ENCODE assay signal across 16 cellular contexts in genomic region chr17:1025733-1026598, GRCh38. TPM values are rescaled to one million over a fixed set of nuclear protein-coding genes. Genes with fewer than 3 reads are reported as not detected.
DNase-seq lines count a peak whose midpoint lies in the region; ATAC-seq and TF ChIP-seq lines count a peak whose summit lies in the region.
"Had no signal": no experiment of that assay in that cellular context is flagged by ENCODE, and none has a peak within 500 bp of the region (broad histone marks: within the 10 kb centered on the region; RNA-seq: fewer than 3 reads in every experiment).

No MANE protein-coding gene starts in this region.

- H2BK12ac ChIP-seq in H9 (ENCODE audit: insufficient read length, low read depth, low read length): no peak overlapping the region

- no peak overlapping the region for H2AK5ac ChIP-seq in H9 (ENCODE audit: insufficient read length, low read length)

- H3K4me1 ChIP-seq in H9 (ENCODE audit: insufficient read depth, low read length) (no peaks in the 10 kb centered on the region), gastroesophageal sphincter (peaks cover 0 to 91% (median 31%) of the 10 kb centered on the region in 3 donors), rectal smooth muscle tissue (ENCODE audit: control insufficient read depth, insufficient read depth, low read length) (peaks cover 16% of the 10 kb centered on the region)

- no peak overlapping the region for H3T11ph ChIP-seq in H9 (ENCODE audit: low read length)

- peak overlapping the region in 2 of 3 experiments; percentile 8 to 64; a peak in 3 of 7 replicates for H3K27ac Mint-ChIP-seq in H9
- peak overlapping the region in 4 of 5 experiments; percentile 0 to 74 (median 50) for H3K27ac Mint-ChIP-seq in brain
- no peak overlapping the region for H3K27ac Mint-ChIP-seq in MCF 10A (ENCODE audit: low read depth, unreplicated experiment)

- no peak overlapping the region for H3K9ac ChIP-seq in H9 (ENCODE audit: extremely low read depth, insufficient read length, low read length)
- no peak overlapping the region for H3K9ac ChIP-seq in rectal smooth muscle tissue (ENCODE audit: low read length)
- H3K9ac ChIP-seq: BLaER1 treated with 17β-estradiol and CSF1 and Interleukin-3, amounts not matched to agents 10 nM and 100 nM; SK-N-SH had no signal

- no peak for TF ChIP-seq EP300 in gastroesophageal sphincter (IDR thresholded peaks at IDR 0.05)

- no peak overlapping the region for H3K27ac ChIP-seq in H9 (ENCODE audit: insufficient read length, low read depth, low read length)
- H3K27ac ChIP-seq in gastroesophageal sphincter: peak overlapping the region in 3 of 4 donors; percentile 43 to 88 (median 57)
- H3K27ac ChIP-seq in rectal smooth muscle tissue (ENCODE audit: low read depth, low read length): peak overlapping the region; percentile 7
- H3K27ac ChIP-seq: BLaER1 treated with 17β-estradiol and CSF1 and Interleukin-3, amounts not matched to agents 10 nM and 100 nM had no signal

- H3K4me3 Mint-ChIP-seq in H9 (no peak overlapping the region), brain (no peak overlapping the region), MCF 10A (ENCODE audit: unreplicated experiment) (no peak overlapping the region)

- H3K14ac ChIP-seq in H9 (ENCODE audit: insufficient read depth, low read length): no peak overlapping the region

- WGBS in H9 (ENCODE audit: extremely low coverage, insufficient read length, low lambda C conversion rate): no CpG with 5 or more reads among the region's 30 CpGs
- 60 to 86% methylated on average over 1 to 10 of the region's 30 CpGs for WGBS in gastroesophageal sphincter (ENCODE audit: low coverage in 1 of 2), 2 donors

- H3K79me2 ChIP-seq in H9 (ENCODE audit: insufficient read depth, low read length): no peaks in the 10 kb centered on the region

- peaks cover 0 to 17% of the 10 kb centered on the region in 2 donors for H3K36me3 ChIP-seq in gastroesophageal sphincter
- peaks cover 7% of the 10 kb centered on the region for H3K36me3 ChIP-seq in rectal smooth muscle tissue (ENCODE audit: control insufficient read depth, insufficient read depth, low read length)

- DNase-seq in H9: no peak
- no peak for DNase-seq in MCF 10A (ENCODE audit: unreplicated experiment)
- DNase-seq: DMS79 treated with DMSO at 0.1 percent for 48 hours, H7, NCI-H1105, NCI-H2081 treated with DMSO at 0.1 percent for 48 hours, NCI-H774, SHP77 treated with DMSO at 0.1 percent for 48 hours, SK-N-SH had no signal

- H3K4me2 ChIP-seq in H9 (ENCODE audit: insufficient read depth, insufficient read length, low read length): no peak overlapping the region
- H3K4me2 ChIP-seq: BLaER1 treated with 17β-estradiol and CSF1 and Interleukin-3, amounts not matched to agents 10 nM and 100 nM; SK-N-SH had no signal

- ATAC-seq in gastroesophageal sphincter (no peak), GM18858 (IDR thresholded peaks at IDR 0.05; ENCODE audit: unreplicated experiment) (no peak), HG02885 (IDR thresholded peaks at IDR 0.05; ENCODE audit: poor library complexity, unreplicated experiment) (no peak)
- ATAC-seq: K562 had no signal

- H2BK120ac ChIP-seq in H9 (ENCODE audit: low read depth, low read length, poor library complexity, severe bottlenecking): no peak overlapping the region

- H2AFZ ChIP-seq in H9 (ENCODE audit: low read length): no peak overlapping the region

- no peak overlapping the region for H3K56ac ChIP-seq in H9 (ENCODE audit: insufficient read length, low read depth, low read length)

- H4K5ac ChIP-seq in H9 (ENCODE audit: insufficient read length, low read depth, low read length): no peak overlapping the region

- intact Hi-C loops in MCF 10A (cut with micrococcal nuclease): no loop called here

- H3K9me3 Mint-ChIP-seq in H9: no peaks in the 10 kb centered on the region
- H3K9me3 Mint-ChIP-seq in brain: no peaks in the 10 kb centered on the region
- no peaks in the 10 kb centered on the region for H3K9me3 Mint-ChIP-seq in MCF 10A (ENCODE audit: unreplicated experiment)

- H3K9me3 ChIP-seq in H9 (ENCODE audit: control insufficient read depth, low read depth, low read length) (no peaks in the 10 kb centered on the region), gastroesophageal sphincter (no peaks in the 10 kb centered on the region)
- H3K9me3 ChIP-seq: BLaER1 treated with 17β-estradiol and CSF1 and Interleukin-3, amounts not matched to agents 10 nM and 100 nM; SK-N-SH had no signal

- H3K4ac ChIP-seq in H9 (ENCODE audit: low read depth, low read length): no peak overlapping the region

- CTCF ChIA-PET in MCF 10A (lab: Yijun Ruan, JAX): interaction anchor here (0.6 kb wide), 1 partner anchor 27 kb away, joined by 3 read pairs; no protein-coding TSS in a partner anchor

- H3K4me1 Mint-ChIP-seq in H9 (0 out of 4 replicates have a peak, but pooled peaks cover 0 to 3% of the 10 kb centered on the region in 2 experiments), brain (peaks cover 29% of the 10 kb centered on the region), MCF 10A (ENCODE audit: insufficient read depth, unreplicated experiment) (no peaks in the 10 kb centered on the region)

- H3K18ac ChIP-seq in H9 (ENCODE audit: insufficient read length, low read depth, low read length): no peak overlapping the region

- H3K79me1 ChIP-seq in H9 (ENCODE audit: insufficient read depth, low read depth, low read length, poor library complexity, severe bottlenecking): no peaks in the 10 kb centered on the region

- H4K20me1 ChIP-seq in H9 (ENCODE audit: control insufficient read depth, insufficient read depth, insufficient read length): no peaks in the 10 kb centered on the region

- H4K8ac ChIP-seq in H9 (replicated peaks; ENCODE audit: insufficient read length, low read depth, low read length): no peak overlapping the region

- H2BK15ac ChIP-seq in H9 (ENCODE audit: low read depth, low read length): no peak overlapping the region

- H3K27me3 ChIP-seq in H9 (ENCODE audit: insufficient read depth, low read length) (no peaks in the 10 kb centered on the region), gastroesophageal sphincter (no peaks in the 10 kb centered on the region), rectal smooth muscle tissue (ENCODE audit: control insufficient read depth, insufficient read depth, low read length) (no peaks in the 10 kb centered on the region)
- H3K27me3 ChIP-seq: BLaER1 treated with 17β-estradiol and CSF1 and Interleukin-3, amounts not matched to agents 10 nM and 100 nM had no signal

- TF ChIP-seq CTCF in H9 (conservative IDR thresholded peaks at IDR 0.05) (no peak), brain (conservative IDR thresholded peaks at IDR 0.05) (no peak), gastroesophageal sphincter (IDR thresholded peaks at IDR 0.05) (no peak), MCF 10A (IDR thresholded peaks at IDR 0.05; ENCODE audit: unreplicated experiment) (no peak)

- TF ChIP-seq POLR2A in gastroesophageal sphincter (IDR thresholded peaks at IDR 0.05): no peak

- H2BK5ac ChIP-seq in H9 (ENCODE audit: insufficient read length, low read length): no peak overlapping the region

- H3K4me3 ChIP-seq in gastroesophageal sphincter (no peak overlapping the region), rectal smooth muscle tissue (ENCODE audit: low read length) (no peak overlapping the region)
- H3K4me3 ChIP-seq: BLaER1 treated with 17β-estradiol and CSF1 and Interleukin-3, amounts not matched to agents 10 nM and 100 nM; K562 had no signal

- H3K23me2 ChIP-seq in H9 (ENCODE audit: insufficient read length, low read depth, low read length, poor library complexity, severe bottlenecking): no peaks in the 10 kb centered on the region

- peaks cover 8% of the 10 kb centered on the region for H3K27me3 Mint-ChIP-seq in H9 (ENCODE audit: low read depth)
- H3K27me3 Mint-ChIP-seq in brain: no peaks in the 10 kb centered on the region
- H3K27me3 Mint-ChIP-seq in MCF 10A (ENCODE audit: insufficient read depth, unreplicated experiment): no peaks in the 10 kb centered on the region

- H3K23ac ChIP-seq in H9 (ENCODE audit: insufficient read length, low read depth, low read length): no peak overlapping the region

- no peak overlapping the region for H4K91ac ChIP-seq in H9 (ENCODE audit: insufficient read length, low read depth, low read length)

- no TSS peak for BruUV-seq in MCF 10A (replicated peaks; lab: Mats Ljungman, UMichigan)

- POLR2A ChIA-PET in MCF 10A (lab: Yijun Ruan, JAX): no interaction called here

- H3K36me3 Mint-ChIP-seq in H9 (ENCODE audit: insufficient read depth in 1 of 3, low read depth in 3 of 3) (no peaks in the 10 kb centered on the region), brain (peaks cover 5% of the 10 kb centered on the region), MCF 10A (ENCODE audit: insufficient read depth, unreplicated experiment) (peaks cover 5% of the 10 kb centered on the region)

- no peak overlapping the region for H2BK20ac ChIP-seq in H9 (ENCODE audit: low read depth, low read length, poor library complexity, severe bottlenecking)

RNA-seq across cellular contexts. Expression of gene TIMM22, which starts 29.0 kb away (rescaled TPM):
- total RNA-seq in H9 (2021) (23.0 and 23.7 TPM in 2 replicates), gastroesophageal sphincter (10 to 100 TPM; 13.7 to 20.9 (median 16.0) TPM), MCF 10A (2022) (16.6 and 18.5 TPM in 2 replicates)
- polyA plus RNA-seq in brain (ENCODE audit: insufficient read depth, low read depth, low replicate concordance): 14.4 TPM

RNA-seq across cellular contexts. Expression of gene NXN, which starts 46.4 kb away (rescaled TPM):
- total RNA-seq in H9 (2021): 91.7 and 93.6 TPM in 2 replicates
- polyA plus RNA-seq in brain (ENCODE audit: insufficient read depth, low read depth, low replicate concordance): 127 TPM
- 100 to 1,000 TPM in 1 of 4 donors, 10 to 100 TPM in 3; 39.6 to 103 (median 59.1) TPM for total RNA-seq in gastroesophageal sphincter
- total RNA-seq in MCF 10A (2022): 36.8 and 57.3 TPM in 2 replicates
